ENCODE assay signal across 14 cellular contexts in genomic region chr22:26323013-26323412, GRCh38.
"Had no signal": no experiment of that assay in that cellular context is flagged by ENCODE, and none has a peak within 500 bp of the region (broad histone marks: within the 10 kb centered on the region; RNA-seq: fewer than 3 reads in every experiment).

No MANE protein-coding gene starts in this region.

- H3K4me3 ChIP-seq: dorsolateral prefrontal cortex, heart left ventricle, left ventricle myocardium inferior, skin epidermis, thyroid gland, vagina had no signal

- H3K4me1 ChIP-seq: parathyroid adenoma, thyroid gland, vagina had no signal

- ATAC-seq: activated T-cell treated with anti-CD3 and anti-CD28 coated beads, Interleukin-2, amount 50 U/mL, for 4 hours; heart left ventricle had no signal

- H3K79me2 ChIP-seq: parathyroid adenoma had no signal

- H3K36me3 ChIP-seq: heart left ventricle, left ventricle myocardium inferior, thyroid gland, vagina had no signal

- H3K27me3 ChIP-seq: thyroid gland, vagina had no signal

- DNase-seq: activated CD4-positive, alpha-beta memory T cell treated with anti-CD3 and anti-CD28 coated beads for 36 hours; activated effector memory CD4-positive, alpha-beta T cell treated with anti-CD3 and anti-CD28 coated beads, Interleukin-2, amount 50 U/mL, for 16 hours; activated T-cell treated with anti-CD3 and anti-CD28 coated beads, Interleukin-2, amount 50 U/mL, for 4 hours; amygdala; dorsolateral prefrontal cortex; heart left ventricle; left ventricle myocardium inferior; retina; T-helper 9 cell; thyroid gland had no signal

- H3K9ac ChIP-seq: parathyroid adenoma had no signal

- H3K27ac ChIP-seq: dorsolateral prefrontal cortex, heart left ventricle, left ventricle myocardium inferior, parathyroid adenoma, thyroid gland, vagina, VCaP had no signal

- H3K9me3 ChIP-seq: heart left ventricle, left ventricle myocardium inferior, thyroid gland, vagina had no signal

- H2AFZ ChIP-seq: parathyroid adenoma had no signal
